ENCODE assay signal across 16 cellular contexts in the genomic region with DNA sequence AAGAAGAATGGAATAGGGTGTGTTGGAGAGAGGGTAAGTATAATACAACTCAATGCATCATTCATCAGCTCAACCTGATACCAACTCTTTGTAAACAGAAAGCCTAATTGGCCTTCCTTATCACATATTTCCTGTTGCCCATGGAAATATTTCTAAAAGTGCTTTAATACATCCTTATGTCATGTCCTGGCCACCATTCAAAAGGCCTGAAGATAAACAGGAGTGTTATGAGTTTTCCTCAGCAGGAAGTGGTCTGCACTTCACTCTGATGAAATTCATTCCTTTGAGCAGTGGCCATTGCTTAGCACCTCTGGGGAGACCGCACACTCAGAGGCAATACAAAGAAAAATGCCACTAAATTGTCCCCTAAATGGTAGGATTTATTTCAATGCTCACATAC.
A peak's percentile ranks its signal among the peaks of the same experiment; 100 is the strongest.
DNase-seq lines count a peak whose midpoint lies in the region; FAIRE-seq and TF ChIP-seq lines count a peak whose summit lies in the region.
"Had no signal": no experiment of that assay in that cellular context is flagged by ENCODE, and none has a peak within 500 bp of the region (broad histone marks: within the 10 kb centered on the region; RNA-seq: fewer than 3 reads in every experiment).

No MANE protein-coding gene starts in this region.

- H3K27me3 ChIP-seq in suprapubic skin = no peaks in the 10 kb centered on the region
- H3K27me3 ChIP-seq: pancreas had no signal

- no peaks in the 10 kb centered on the region for H3K9me3 Mint-ChIP-seq in mesothelial cell of epicardium

- TF ChIP-seq POLR2A in GM12892 (IDR thresholded peaks at IDR 0.05; ENCODE audit: low read depth, low read length) (no peak), suprapubic skin (IDR thresholded peaks at IDR 0.05) (no peak)

- no peak for TF ChIP-seq EP300 in suprapubic skin (IDR thresholded peaks at IDR 0.05)

- H3K36me3 ChIP-seq in suprapubic skin = peaks cover 2% of the 10 kb centered on the region
- H3K36me3 ChIP-seq: pancreas, thoracic aorta, WERI-Rb-1 had no signal

- no peaks in the 10 kb centered on the region for H3K4me1 ChIP-seq in suprapubic skin
- H3K4me1 ChIP-seq: pancreas had no signal

- H3K4me3 Mint-ChIP-seq in mesothelial cell of epicardium = no peak overlapping the region
- H3K4me3 Mint-ChIP-seq: activated CD8-positive, alpha-beta T cell treated with anti-CD3 and anti-CD28 coated beads for 36 hours had no signal

- H3K4me1 Mint-ChIP-seq in mesothelial cell of epicardium = peaks cover 8% of the 10 kb centered on the region

- no peaks in the 10 kb centered on the region for H3K9me3 ChIP-seq in suprapubic skin
- H3K9me3 ChIP-seq: pancreas, thoracic aorta had no signal

- WGBS in suprapubic skin = 92% methylated on average over 1 of the region's 1 CpG

- no peaks in the 10 kb centered on the region for H3K36me3 Mint-ChIP-seq in mesothelial cell of epicardium

- no peak for TF ChIP-seq CTCF in choroid plexus epithelial cell (conservative IDR thresholded peaks at IDR 0.05; ENCODE audit: low read depth, low read length)
- TF ChIP-seq CTCF in mesothelial cell of epicardium (IDR thresholded peaks at IDR 0.05; ENCODE audit: unreplicated experiment) = no peak
- no peak for TF ChIP-seq CTCF in suprapubic skin (IDR thresholded peaks at IDR 0.05)

- H3K27ac ChIP-seq in suprapubic skin = no peak overlapping the region
- H3K27ac ChIP-seq: C4-2B, pancreas, thoracic aorta, WERI-Rb-1 had no signal

- H3K27me3 Mint-ChIP-seq in mesothelial cell of epicardium (ENCODE audit: low read depth) = peaks cover 4% of the 10 kb centered on the region
- H3K27me3 Mint-ChIP-seq: activated CD8-positive, alpha-beta T cell treated with anti-CD3 and anti-CD28 coated beads for 36 hours had no signal

- H3K4me3 ChIP-seq in choroid plexus epithelial cell (ENCODE audit: low read depth, low read length) (no peak overlapping the region), suprapubic skin (no peak overlapping the region)
- H3K4me3 ChIP-seq: pancreas, thoracic aorta had no signal

- no peak for FAIRE-seq in GM12892 (lab: Jason Lieb, UNC)
- FAIRE-seq: pancreas had no signal

- peak overlapping the region; percentile 47 for H3K27ac Mint-ChIP-seq in mesothelial cell of epicardium
- H3K27ac Mint-ChIP-seq: activated CD8-positive, alpha-beta T cell treated with anti-CD3 and anti-CD28 coated beads for 36 hours had no signal

- DNase-seq in EL (peak; percentile 91), M059J (ENCODE audit: low read depth) (peak; percentile 97), choroid plexus epithelial cell (ENCODE audit: low read depth) (peak; percentile 94), mesothelial cell of epicardium (ENCODE audit: low spot score in 2 of 2, unreplicated experiment in 2 of 2) (no peak), GM12892 (ENCODE audit: insufficient read length) (no peak), suprapubic skin (ENCODE audit: low spot score in 2 of 2) (no peak), NCI-H2196 (lab: John Stamatoyannopoulos, UW; ENCODE audit: unreplicated experiment) (no peak)
- DNase-seq: activated CD8-positive, alpha-beta T cell treated with anti-CD3 and anti-CD28 coated beads for 36 hours; hippocampal formation; left colon; NCI-H1417; pancreas; stimulated activated CD4-positive, alpha-beta T cell treated with anti-CD3 and anti-CD28 coated beads, Interleukin-4, amount 100 ng/mL, for 24 hours; WERI-Rb-1 had no signal

Comparison
In these comparisons a context has a peak if more than half of its experiments do, and no peak if none do; other contexts are left out.
1. DNase-seq: peak in EL (single experiment), M059J (single experiment) and choroid plexus epithelial cell (single experiment); none in mesothelial cell of epicardium (0 of 2), GM12892 (single experiment), suprapubic skin (0 of 2) and NCI-H2196 (single experiment).